ENCODE assay signal across 10 cellular contexts in the genomic region with DNA sequence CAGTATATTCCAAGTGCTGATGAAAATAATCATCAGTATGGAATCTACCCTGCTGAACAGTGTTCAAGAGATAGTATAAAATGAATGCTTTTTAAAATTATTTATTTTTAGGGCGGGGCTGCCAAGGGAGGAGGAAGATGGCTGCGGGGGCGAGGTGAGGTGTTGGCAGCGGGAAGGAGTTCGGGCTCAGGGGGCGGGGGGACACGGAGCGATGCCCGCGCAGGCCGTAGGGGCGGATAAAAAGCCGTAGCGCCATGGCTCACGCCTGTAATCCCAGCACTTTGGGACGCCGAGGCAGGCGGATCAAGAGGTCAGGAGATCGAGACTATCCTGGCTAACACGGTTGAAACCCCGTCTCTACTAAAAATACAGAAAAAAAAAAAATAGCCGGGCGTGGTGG. TPM values are rescaled to one million over a fixed set of nuclear protein-coding genes. Genes with fewer than 3 reads are reported as not detected.
DNase-seq lines count a peak whose midpoint lies in the region; ATAC-seq, FAIRE-seq and TF ChIP-seq lines count a peak whose summit lies in the region.
"Not testable (repeated sequence)": the region's sequence is repeated elsewhere in the genome, so short reads cannot be mapped to it uniquely, and the experiment has no call there.
"Had no signal": no experiment of that assay in that cellular context is flagged by ENCODE, and none has a peak within 500 bp of the region (broad histone marks: within the 10 kb centered on the region; RNA-seq: fewer than 3 reads in every experiment).

No MANE protein-coding gene starts in this region.

- peak overlapping the region; percentile 51; the same call in 2 of the 3 replicates for H3K4me2 ChIP-seq in A549

- WGBS in A549 (ENCODE audit: missing lambda C conversion rate) = 76% methylated on average over 19 of the region's 23 CpGs

- not testable (repeated sequence) for TF ChIP-seq EP300 in A549 (IDR thresholded peaks at IDR 0.05)

- H3K4me1 ChIP-seq in A549; NT2/D1 (ENCODE audit: insufficient read depth, insufficient read length); colonic mucosa: not testable (repeated sequence)

- peaks cover 12% of the 10 kb centered on the region for H3K27me3 ChIP-seq in NT2/D1 (ENCODE audit: insufficient read depth, insufficient read length)
- not testable (repeated sequence) for H3K27me3 ChIP-seq in colonic mucosa

- H3K27me3 Mint-ChIP-seq in WTC11 (ENCODE audit: low read depth) = peaks cover 24% of the 10 kb centered on the region
- H3K27me3 Mint-ChIP-seq in activated naive CD8-positive, alpha-beta T cell treated with anti-CD3 and anti-CD28 coated beads, Interleukin-2, amount 10 ng/mL, durations not matched to agents 7 days and 5 days = peaks cover 65% of the 10 kb centered on the region

- not testable (repeated sequence) for H3K9me3 Mint-ChIP-seq in WTC11; activated naive CD8-positive, alpha-beta T cell treated with anti-CD3 and anti-CD28 coated beads, Interleukin-2, amount 10 ng/mL, durations not matched to agents 7 days and 5 days

- not testable (repeated sequence) for H3K4me1 Mint-ChIP-seq in WTC11; activated naive CD8-positive, alpha-beta T cell treated with anti-CD3 and anti-CD28 coated beads, Interleukin-2, amount 10 ng/mL, durations not matched to agents 7 days and 5 days

- H3K9ac ChIP-seq in NT2/D1 (ENCODE audit: insufficient read length, low read depth); colonic mucosa (ENCODE audit: low read depth in 2 of 2, low read length in 2 of 2): not testable (repeated sequence)

- TF ChIP-seq RAD21 in A549 (conservative IDR thresholded peaks at IDR 0.05 in 1 of 2, IDR thresholded peaks at IDR 0.05 in 1 of 2) = not testable (repeated sequence)

- H3K36me3 ChIP-seq in NT2/D1 (ENCODE audit: insufficient read depth, insufficient read length, low read length); colonic mucosa: not testable (repeated sequence)

- ATAC-seq in A549; WTC11; activated naive CD8-positive, alpha-beta T cell treated with anti-CD3 and anti-CD28 coated beads, Interleukin-2, amount 10 ng/mL, durations not matched to agents 7 days and 5 days (ENCODE audit: low read depth): not testable (repeated sequence)
- peak; percentile 23 for ATAC-seq in omental fat pad (ENCODE audit: low FRiP score)

- TF ChIP-seq CTCF in A549 (IDR thresholded peaks at IDR 0.05); WTC11 (IDR thresholded peaks at IDR 0.05); colonic mucosa (IDR thresholded peaks at IDR 0.05); omental fat pad (IDR thresholded peaks at IDR 0.05): not testable (repeated sequence)

- peak overlapping the region; percentile 55; the same call in 1 of the 2 replicates for H3K4me3 Mint-ChIP-seq in WTC11
- peak overlapping the region; percentile 19 for H3K4me3 Mint-ChIP-seq in activated naive CD8-positive, alpha-beta T cell treated with anti-CD3 and anti-CD28 coated beads, Interleukin-2, amount 10 ng/mL, durations not matched to agents 7 days and 5 days

- H3K27ac ChIP-seq in A549, colonic mucosa: not testable (repeated sequence)

- intact Hi-C loops in colonic mucosa (cut with DNase I) = not testable (repeated sequence)

- POLR2A ChIA-PET in A549 (lab: Yijun Ruan, JAX); WTC11 (lab: Charles Lee); activated naive CD8-positive, alpha-beta T cell treated with anti-CD3 and anti-CD28 coated beads, Interleukin-2, amount 10 ng/mL, durations not matched to agents 7 days and 5 days (lab: Charles Lee): not testable (repeated sequence)

- not testable (repeated sequence) for H3K27ac Mint-ChIP-seq in WTC11; activated naive CD8-positive, alpha-beta T cell treated with anti-CD3 and anti-CD28 coated beads, Interleukin-2, amount 10 ng/mL, durations not matched to agents 7 days and 5 days

- not testable (repeated sequence) for FAIRE-seq in A549 (lab: Jason Lieb, UNC)

- H3K4me3 ChIP-seq in A549 (peak overlapping the region; percentile 32; the same call in 2 of the 3 replicates), NT2/D1 (ENCODE audit: insufficient read length, low read depth) (peak overlapping the region; percentile 24), colonic mucosa (peak overlapping the region; percentile 3)

- CTCF ChIA-PET in A549 (lab: Yijun Ruan, JAX); WTC11 (lab: Charles Lee): not testable (repeated sequence)

- not testable (repeated sequence) for TF ChIP-seq POLR2A in A549 (IDR thresholded peaks at IDR 0.05; ENCODE audit: low read length)

- H3K36me3 Mint-ChIP-seq in WTC11; activated naive CD8-positive, alpha-beta T cell treated with anti-CD3 and anti-CD28 coated beads, Interleukin-2, amount 10 ng/mL, durations not matched to agents 7 days and 5 days: not testable (repeated sequence)

- H3K9me3 ChIP-seq in A549; NT2/D1 (ENCODE audit: insufficient read depth, low read length); colonic mucosa: not testable (repeated sequence)

- not testable (repeated sequence) for DNase-seq in A549 (ENCODE audit: low read depth in 1 of 2, low spot score in 1 of 2); NT2/D1 (ENCODE audit: low read depth, low spot score); WTC11 (ENCODE audit: low spot score); activated naive CD8-positive, alpha-beta T cell treated with anti-CD3 and anti-CD28 coated beads, Interleukin-2, amount 10 ng/mL, durations not matched to agents 7 days and 5 days; colonic mucosa; omental fat pad (ENCODE audit: low spot score)

RNA-seq across cellular contexts. Expression of gene C1QTNF9, which starts 18.2 kb away (rescaled TPM):
- polyA plus RNA-seq in A549 (2011; rRNA removed) = not detected in 2 replicates
- not detected in 2 replicates for polyA plus RNA-seq in A549 (2012; cell fraction: cytosol; rRNA removed)
- polyA plus RNA-seq in A549 (2012; cell fraction: nucleus; rRNA removed) = not detected in 2 replicates
- not detected in 3 replicates for polyA plus RNA-seq in A549 (2017; fragmentation: RNase III; extraction: RNeasy Plus Mini Kit Qiagen cat#74134 plus additional on column Dnase treatment)
- not detected in 2 replicates for polyA minus RNA-seq in A549 (2011; rRNA and poly(A)+ RNA removed)
- total RNA-seq in WTC11 (2021) = not detected in 3 replicates
- total RNA-seq in activated naive CD8-positive, alpha-beta T cell treated with anti-CD3 and anti-CD28 coated beads, Interleukin-2, amount 10 ng/mL, durations not matched to agents 7 days and 5 days = not detected
- under 1 TPM in 1 of 2 donors, not detected in 1; 0.19 TPM for total RNA-seq in colonic mucosa
- total RNA-seq in omental fat pad = under 1 TPM in 3 of 4 donors, not detected in 1; 0.48 to 0.79 (median 0.69) TPM
- total RNA-seq: Caco-2, HFFc6 had no signal
- polyA plus RNA-seq: BJ; CD4-positive, CD25-positive, alpha-beta regulatory T cell had no signal
